ENCODE assay signal across 19 cellular contexts in genomic region chr10:70481105-70481504, GRCh38. TPM values are rescaled to one million over a fixed set of nuclear protein-coding genes. Genes with fewer than 3 reads are reported as not detected.
DNase-seq lines count a peak whose midpoint lies in the region; ATAC-seq and TF ChIP-seq lines count a peak whose summit lies in the region.
"Had no signal": no experiment of that assay in that cellular context is flagged by ENCODE, and none has a peak within 500 bp of the region (broad histone marks: within the 10 kb centered on the region; RNA-seq: fewer than 3 reads in every experiment).

No MANE protein-coding gene starts in this region.

- H3K36me3 Mint-ChIP-seq in stimulated activated effector memory CD8-positive, alpha-beta T cell treated with anti-CD3 and anti-CD28 coated beads, Interleukin-12 subunit alpha, Interleukin-12 subunit beta, amount 100 ng/mL, for 72 hours, result peaks cover 9% of the 10 kb centered on the region
- H3K36me3 Mint-ChIP-seq: natural killer cell treated with Interleukin-12 subunit alpha and Interleukin-12 subunit beta and Interleukin-15 and Interleukin-18, amount 100 ng/mL, for 72 hours had no signal

- no peak overlapping the region for H3K4me3 ChIP-seq in H7 (ENCODE audit: insufficient read depth, low read depth, low read length)
- H3K4me3 ChIP-seq in OCI-LY1 (ENCODE audit: low read depth, low read length, poor library complexity, severe bottlenecking), result peak overlapping the region; percentile 91
- H3K4me3 ChIP-seq in esophagus muscularis mucosa, result no peak overlapping the region
- H3K4me3 ChIP-seq: SK-N-MC, suprapubic skin had no signal

- H3K4me1 Mint-ChIP-seq in stimulated activated effector memory CD8-positive, alpha-beta T cell treated with anti-CD3 and anti-CD28 coated beads, Interleukin-12 subunit alpha, Interleukin-12 subunit beta, amount 100 ng/mL, for 72 hours, result peaks cover 46% of the 10 kb centered on the region

- ATAC-seq in stimulated activated effector memory CD8-positive, alpha-beta T cell treated with anti-CD3 and anti-CD28 coated beads, Interleukin-12 subunit alpha, Interleukin-12 subunit beta, amount 100 ng/mL, for 72 hours, result no peak
- no peak for ATAC-seq in foreskin keratinocyte
- ATAC-seq: natural killer cell treated with Interleukin-12 subunit alpha and Interleukin-12 subunit beta and Interleukin-15 and Interleukin-18, amount 100 ng/mL, for 72 hours; PC-3 had no signal

- peak overlapping the region; percentile 60 for H3K4me3 Mint-ChIP-seq in stimulated activated effector memory CD8-positive, alpha-beta T cell treated with anti-CD3 and anti-CD28 coated beads, Interleukin-12 subunit alpha, Interleukin-12 subunit beta, amount 100 ng/mL, for 72 hours
- H3K4me3 Mint-ChIP-seq: natural killer cell treated with Interleukin-12 subunit alpha and Interleukin-12 subunit beta and Interleukin-15 and Interleukin-18, amount 100 ng/mL, for 72 hours had no signal

- no peaks in the 10 kb centered on the region for H3K9me2 ChIP-seq in OCI-LY1 (ENCODE audit: low read depth, low read length)

- intact Hi-C loops in esophagus muscularis mucosa (cut with DNase I), result no loop called here

- no peak overlapping the region for H3K27ac Mint-ChIP-seq in stimulated activated effector memory CD8-positive, alpha-beta T cell treated with anti-CD3 and anti-CD28 coated beads, Interleukin-12 subunit alpha, Interleukin-12 subunit beta, amount 100 ng/mL, for 72 hours
- H3K27ac Mint-ChIP-seq: activated CD4-positive, alpha-beta T cell treated with anti-CD3 and anti-CD28 coated beads, Interleukin-2, amount 10 ng/mL, durations not matched to agents 24 days and 14 days had no signal

- WGBS in esophagus muscularis mucosa, result 97% methylated on average over 5 of the region's 9 CpGs

- peak overlapping the region; percentile 96 for H3K27ac ChIP-seq in OCI-LY1 (ENCODE audit: low read depth, low read length, poor library complexity, severe bottlenecking)
- peak overlapping the region in 3 of 4 donors; percentile 76 to 86 (median 78) for H3K27ac ChIP-seq in esophagus muscularis mucosa (replicated peaks in 1 of 4)
- H3K27ac ChIP-seq in foreskin keratinocyte, result no peak overlapping the region
- H3K27ac ChIP-seq: SK-N-MC, suprapubic skin had no signal

- H3K4me2 ChIP-seq in OCI-LY1 (ENCODE audit: low read length), result peak overlapping the region; percentile 73

- H4K20me1 ChIP-seq in OCI-LY1 (ENCODE audit: insufficient read depth, low read length), result no peaks in the 10 kb centered on the region

- no peaks in the 10 kb centered on the region for H3F3A ChIP-seq in OCI-LY1 (ENCODE audit: insufficient read depth, low read length)

- no peaks in the 10 kb centered on the region for H3K9me3 Mint-ChIP-seq in stimulated activated effector memory CD8-positive, alpha-beta T cell treated with anti-CD3 and anti-CD28 coated beads, Interleukin-12 subunit alpha, Interleukin-12 subunit beta, amount 100 ng/mL, for 72 hours
- H3K9me3 Mint-ChIP-seq: activated CD4-positive, alpha-beta T cell treated with anti-CD3 and anti-CD28 coated beads, Interleukin-2, amount 10 ng/mL, durations not matched to agents 24 days and 14 days; central memory CD8-positive, alpha-beta T cell; natural killer cell treated with Interleukin-12 subunit alpha and Interleukin-12 subunit beta and Interleukin-15 and Interleukin-18, amount 100 ng/mL, for 72 hours had no signal

- peak overlapping the region; percentile 94 for H3K9ac ChIP-seq in OCI-LY1 (ENCODE audit: low read length)

- H3K4me1 ChIP-seq in OCI-LY1 (ENCODE audit: insufficient read depth, low read length, severe bottlenecking) (peaks cover 71% of the 10 kb centered on the region), esophagus muscularis mucosa (peaks cover 61 to 74% (median 69%) of the 10 kb centered on the region in 4 donors), foreskin keratinocyte (no peaks in the 10 kb centered on the region)

- H3K27me3 ChIP-seq in H7 (ENCODE audit: control insufficient read depth, insufficient read depth, low read length) (no peaks in the 10 kb centered on the region), OCI-LY1 (ENCODE audit: insufficient read depth, low read length) (no peaks in the 10 kb centered on the region), esophagus muscularis mucosa (no peaks in the 10 kb centered on the region), foreskin keratinocyte (peaks cover 94% of the 10 kb centered on the region)
- H3K27me3 ChIP-seq: suprapubic skin had no signal

- no peaks in the 10 kb centered on the region for H3K9me3 ChIP-seq in OCI-LY1 (ENCODE audit: low read length)
- H3K9me3 ChIP-seq in esophagus muscularis mucosa, result no peaks in the 10 kb centered on the region
- H3K9me3 ChIP-seq: suprapubic skin had no signal

- no peak for TF ChIP-seq POLR2A in esophagus muscularis mucosa (IDR thresholded peaks at IDR 0.05; ENCODE audit: low read depth)

- no peak overlapping the region for H2AFZ ChIP-seq in OCI-LY1 (ENCODE audit: low read length)

- H3K36me3 ChIP-seq in H7 (replicated peaks; ENCODE audit: control insufficient read depth, insufficient read depth, low read length), result no peaks in the 10 kb centered on the region
- H3K36me3 ChIP-seq in OCI-LY1 (ENCODE audit: insufficient read depth, low read length), result peaks cover 55% of the 10 kb centered on the region
- H3K36me3 ChIP-seq in esophagus muscularis mucosa, result no peaks in the 10 kb centered on the region
- H3K36me3 ChIP-seq: suprapubic skin had no signal

- H3K79me2 ChIP-seq in OCI-LY1 (ENCODE audit: insufficient read depth, low read length), result peaks cover 28% of the 10 kb centered on the region

- TF ChIP-seq CTCF in OCI-LY1 (IDR thresholded peaks at IDR 0.05; ENCODE audit: low read length), result no peak
- no peak for TF ChIP-seq CTCF in esophagus muscularis mucosa (IDR thresholded peaks at IDR 0.05)
- TF ChIP-seq CTCF in foreskin keratinocyte (conservative IDR thresholded peaks at IDR 0.05), result no peak

- TF ChIP-seq EP300 in esophagus muscularis mucosa (IDR thresholded peaks at IDR 0.05), result no peak

- peak; percentile 51 for DNase-seq in H7
- DNase-seq in esophagus muscularis mucosa (ENCODE audit: extremely low spot score), result no peak
- DNase-seq in stimulated activated effector memory CD8-positive, alpha-beta T cell treated with anti-CD3 and anti-CD28 coated beads, Interleukin-12 subunit alpha, Interleukin-12 subunit beta, amount 100 ng/mL, for 72 hours (ENCODE audit: low spot score in 2 of 2), result no peak
- DNase-seq in foreskin keratinocyte, result no peak
- DNase-seq in stimulated activated CD4-positive, alpha-beta T cell treated with anti-CD3 and anti-CD28 coated beads, Interleukin-12 subunit alpha, Interleukin-12 subunit beta, amount 100 ng/mL, for 4 hours, result no peak
- no peak for DNase-seq in COLO829 (ENCODE audit: low spot score)
- DNase-seq: activated CD4-positive, alpha-beta T cell treated with anti-CD3 and anti-CD28 coated beads, Interleukin-2, amount 10 ng/mL, durations not matched to agents 24 days and 14 days; AML-193; NCI-H1930; NCI-H524; PC-3; retina had no signal

RNA-seq across cellular contexts. Expression of gene PALD1, which starts 2.5 kb away (rescaled TPM):
- 51.9 and 53.2 TPM in 2 replicates for total RNA-seq in H7 (2014; rRNA removed; shearing (Covaris generic))
- total RNA-seq in esophagus muscularis mucosa, result 10 to 100 TPM; 10.4 to 19.1 (median 12.8) TPM
- 0.04 and 0.07 TPM in 2 replicates for total RNA-seq in foreskin keratinocyte
- polyA plus RNA-seq in foreskin keratinocyte, result 0.03 TPM in 1 of 2 replicates, not detected in the other
- total RNA-seq: fibroblast of villous mesenchyme had no signal

RNA-seq across cellular contexts. Expression of gene NODAL, which starts 39.6 kb away (rescaled TPM):
- 151 and 252 TPM in 2 replicates for total RNA-seq in H7 (2014; rRNA removed; shearing (Covaris generic))
- total RNA-seq in esophagus muscularis mucosa (not detected), foreskin keratinocyte (0.14 TPM in 2 replicates)
- polyA plus RNA-seq in foreskin keratinocyte, result 0.12 and 0.29 TPM in 2 replicates
- total RNA-seq: activated CD4-positive, alpha-beta T cell treated with anti-CD3 and anti-CD28 coated beads, Interleukin-2, amount 10 ng/mL, durations not matched to agents 24 days and 14 days; fibroblast of villous mesenchyme; M059J; natural killer cell treated with Interleukin-12 subunit alpha and Interleukin-12 subunit beta and Interleukin-15 and Interleukin-18, amount 100 ng/mL, for 72 hours; PC-3; suprapubic skin had no signal

Comparison
In these comparisons a context has a peak if more than half of its experiments do, and no peak if none do; other contexts are left out.
1. RNA of gene PALD1, which starts 2.5 kb away (total RNA-seq): 51.9 to 53.2 TPM in H7 and 10.4 to 19.1 TPM in esophagus muscularis mucosa; 0.04 to 0.07 TPM in foreskin keratinocyte; every median in the first group is over 10 times any median in the second.
2. RNA of gene NODAL, which starts 39.6 kb away (total RNA-seq): 151 to 252 TPM in H7; 0.14 TPM in foreskin keratinocyte and not detected in esophagus muscularis mucosa; every median in the first group is over 100 times any median in the second.